In the genomic region with DNA sequence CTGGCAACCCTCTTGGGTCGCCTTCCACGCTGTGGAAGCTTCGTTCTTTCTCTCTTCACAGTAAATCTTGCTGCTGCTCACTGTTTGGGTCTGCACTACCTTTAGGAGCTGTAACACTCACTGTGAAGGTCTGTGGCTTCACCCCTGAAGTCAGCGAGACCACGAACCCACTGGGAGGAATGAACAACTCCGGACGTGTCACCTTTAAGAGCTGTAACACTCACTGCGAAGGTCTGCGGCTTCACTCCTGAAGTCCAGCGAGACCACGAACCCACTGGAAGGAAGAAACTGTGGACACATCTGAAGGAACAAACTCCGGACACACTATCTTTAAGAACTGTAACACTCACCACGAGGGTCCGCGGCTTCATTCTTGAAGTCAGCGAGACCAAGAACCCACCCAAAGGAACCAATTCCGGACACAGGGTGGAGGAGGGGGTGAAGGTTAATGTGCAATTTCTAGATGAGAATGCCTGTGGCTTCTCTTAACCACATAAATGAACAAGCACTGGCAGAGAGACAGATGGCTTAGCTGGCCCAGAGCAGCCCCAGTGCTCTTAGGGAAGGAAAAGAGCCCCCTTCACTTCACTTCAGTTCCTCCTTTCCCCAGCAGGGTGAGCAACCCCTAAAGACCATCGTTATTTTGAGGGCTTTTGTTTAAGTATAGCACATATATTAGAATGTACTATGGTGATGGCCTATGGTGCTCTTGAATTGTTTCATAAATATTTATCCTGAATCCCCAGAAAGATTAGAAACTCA, we compare ENCODE assay signal across 13 cellular contexts.
DNase-seq lines count a peak whose midpoint lies in the region; ATAC-seq and TF ChIP-seq lines count a peak whose summit lies in the region.
"Had no signal": no experiment of that assay in that cellular context is flagged by ENCODE, and none has a peak within 500 bp of the region (broad histone marks: within the 10 kb centered on the region; RNA-seq: fewer than 3 reads in every experiment).

No MANE protein-coding gene starts in this region.

- no peaks in the 10 kb centered on the region for H3K9me3 ChIP-seq in IMR-90 (ENCODE audit: control insufficient read depth, insufficient read depth, low read length)
- H3K9me3 ChIP-seq in T-helper 17 cell (ENCODE audit: control insufficient read depth, low read length, poor library complexity, severe bottlenecking) = no peaks in the 10 kb centered on the region
- H3K9me3 ChIP-seq: psoas muscle, uterus had no signal

- no peak overlapping the region for H2AK9ac ChIP-seq in IMR-90 (replicated peaks; ENCODE audit: low read depth, low read length, poor library complexity)

- no peak overlapping the region for H3K27ac Mint-ChIP-seq in activated naive CD8-positive, alpha-beta T cell treated with anti-CD3 and anti-CD28 coated beads, Interleukin-2, amount 50 U/mL, for 24 hours
- H3K27ac Mint-ChIP-seq in mesothelial cell of epicardium (peak overlapping the region; percentile 10), T-helper 17 cell (no peak overlapping the region)
- H3K27ac Mint-ChIP-seq in activated T-helper 17 cell treated with anti-CD3 and anti-CD28 coated beads, Interleukin-2, amount 50 U/mL, for 72 hours = no peak overlapping the region

- DNase-seq in EL (peak; percentile 2), IMR-90 (peak; percentile 33), mesothelial cell of epicardium (ENCODE audit: low spot score in 2 of 2, unreplicated experiment in 2 of 2) (no peak), foreskin fibroblast (no peak), T-helper 17 cell (no peak)
- DNase-seq in activated naive CD8-positive, alpha-beta T cell treated with anti-CD3 and anti-CD28 coated beads, Interleukin-2, amount 50 U/mL, for 24 hours = peak; percentile 2
- DNase-seq in activated effector memory CD4-positive, alpha-beta T cell treated with anti-CD3 and anti-CD28 coated beads, Interleukin-2, amount 50 U/mL, for 16 hours = no peak
- DNase-seq: activated CD4-positive, CD25-positive, alpha-beta regulatory T cell treated with anti-CD3 and anti-CD28 coated beads, Interleukin-2, amount 50 U/mL, for 72 hours; amniotic stem cell; psoas muscle; uterus had no signal

- no TSS peak for BruUV-seq in IMR-90 (replicated peaks; lab: Mats Ljungman, UMichigan)

- H2BK15ac ChIP-seq in IMR-90 (ENCODE audit: low read depth, low read length) = no peak overlapping the region

- 90% methylated on average over 4 of the region's 18 CpGs; no CpG with 5 or more reads in 1 of the 2 experiments for WGBS in IMR-90 (ENCODE audit: extremely low coverage in 2 of 2, insufficient read length in 1 of 2), 2 experiments

- no peaks in the 10 kb centered on the region for H3K36me3 ChIP-seq in IMR-90 (ENCODE audit: control insufficient read depth, insufficient read depth, low read length)
- H3K36me3 ChIP-seq: uterus had no signal

- no peaks in the 10 kb centered on the region for H3K9me1 ChIP-seq in IMR-90 (ENCODE audit: insufficient read depth, low read length)

- H3K4me3 ChIP-seq in IMR-90 (ENCODE audit: insufficient read depth, low read depth, low read length) (no peak overlapping the region), foreskin fibroblast (ENCODE audit: low read depth in 1 of 2, low read length in 2 of 2) (no peak overlapping the region)
- H3K4me3 ChIP-seq: psoas muscle, uterus had no signal

- H3K36me3 Mint-ChIP-seq in activated naive CD8-positive, alpha-beta T cell treated with anti-CD3 and anti-CD28 coated beads, Interleukin-2, amount 50 U/mL, for 24 hours (ENCODE audit: low read depth) = no peaks in the 10 kb centered on the region
- H3K36me3 Mint-ChIP-seq in mesothelial cell of epicardium (no peaks in the 10 kb centered on the region), T-helper 17 cell (ENCODE audit: low read depth) (no peaks in the 10 kb centered on the region)
- H3K36me3 Mint-ChIP-seq in activated T-helper 17 cell treated with anti-CD3 and anti-CD28 coated beads, Interleukin-2, amount 50 U/mL, for 72 hours (ENCODE audit: low read depth) = no peaks in the 10 kb centered on the region

- POLR2A ChIA-PET in IMR-90 (lab: Charles Lee; ENCODE audit: unreplicated experiment) = no interaction called here

- no peak overlapping the region for H3K23ac ChIP-seq in IMR-90 (ENCODE audit: low read depth, low read length)

- peaks cover 4% of the 10 kb centered on the region for H3K27me3 ChIP-seq in IMR-90 (ENCODE audit: control insufficient read depth, insufficient read depth, low read length)
- H3K27me3 ChIP-seq: uterus had no signal

- peaks cover 3% of the 10 kb centered on the region for H3K4me1 ChIP-seq in IMR-90 (ENCODE audit: control insufficient read depth, insufficient read depth, low read length)
- H3K4me1 ChIP-seq: psoas muscle, uterus had no signal

- no peak overlapping the region for H3K4me3 Mint-ChIP-seq in activated naive CD8-positive, alpha-beta T cell treated with anti-CD3 and anti-CD28 coated beads, Interleukin-2, amount 50 U/mL, for 24 hours
- H3K4me3 Mint-ChIP-seq in mesothelial cell of epicardium (no peak overlapping the region), T-helper 17 cell (no peak overlapping the region)
- H3K4me3 Mint-ChIP-seq in activated T-helper 17 cell treated with anti-CD3 and anti-CD28 coated beads, Interleukin-2, amount 50 U/mL, for 72 hours = no peak overlapping the region

- no peak overlapping the region for H3K4ac ChIP-seq in IMR-90 (ENCODE audit: low read depth, low read length)

- TF ChIP-seq CTCF in IMR-90 (conservative IDR thresholded peaks at IDR 0.05; ENCODE audit: low read depth, low read length) = 0 out of 2 replicates have a peak, but pooled peaks have one; percentile 20
- peak; percentile 54 for TF ChIP-seq CTCF in mesothelial cell of epicardium (IDR thresholded peaks at IDR 0.05; ENCODE audit: unreplicated experiment)
- TF ChIP-seq CTCF in foreskin fibroblast (IDR thresholded peaks at IDR 0.05; ENCODE audit: low read depth, low read length) = no peak

- H4K8ac ChIP-seq in IMR-90 (ENCODE audit: low read depth in 2 of 2, low read length in 2 of 2) = no peak overlapping the region

- no peaks in the 10 kb centered on the region for H3K79me1 ChIP-seq in IMR-90 (ENCODE audit: low read depth in 1 of 2, low read length in 2 of 2)

- no peak overlapping the region for H3K14ac ChIP-seq in IMR-90 (replicated peaks; ENCODE audit: low read depth, low read length)

- H3K9me3 Mint-ChIP-seq in activated naive CD8-positive, alpha-beta T cell treated with anti-CD3 and anti-CD28 coated beads, Interleukin-2, amount 50 U/mL, for 24 hours = no peaks in the 10 kb centered on the region
- no peaks in the 10 kb centered on the region for H3K9me3 Mint-ChIP-seq in mesothelial cell of epicardium
- no peaks in the 10 kb centered on the region for H3K9me3 Mint-ChIP-seq in activated T-helper 17 cell treated with anti-CD3 and anti-CD28 coated beads, Interleukin-2, amount 50 U/mL, for 72 hours

- H4K5ac ChIP-seq in IMR-90 (ENCODE audit: low read depth, low read length) = no peak overlapping the region

- H3K4me1 Mint-ChIP-seq in activated naive CD8-positive, alpha-beta T cell treated with anti-CD3 and anti-CD28 coated beads, Interleukin-2, amount 50 U/mL, for 24 hours = no peaks in the 10 kb centered on the region
- H3K4me1 Mint-ChIP-seq in mesothelial cell of epicardium = peaks cover 75% of the 10 kb centered on the region
- H3K4me1 Mint-ChIP-seq in activated T-helper 17 cell treated with anti-CD3 and anti-CD28 coated beads, Interleukin-2, amount 50 U/mL, for 72 hours = no peaks in the 10 kb centered on the region
- H3K4me1 Mint-ChIP-seq in T-helper 17 cell = no peaks in the 10 kb centered on the region

- H4K91ac ChIP-seq in IMR-90 (ENCODE audit: insufficient read depth, low read depth, low read length) = no peak overlapping the region

- no peak overlapping the region for H2BK20ac ChIP-seq in IMR-90 (ENCODE audit: low read depth, low read length)

- no peaks in the 10 kb centered on the region for H4K20me1 ChIP-seq in IMR-90 (ENCODE audit: insufficient read depth, low read length)

- no peak overlapping the region for H3K4me2 ChIP-seq in IMR-90 (ENCODE audit: low read depth, low read length)

- CTCF ChIA-PET in IMR-90 (lab: Yijun Ruan, JAX) = interaction anchor here (0.5 to 0.6 kb wide), 2 partner anchors 29 to 317 kb away, joined by 3 to 6 read pairs; no protein-coding TSS in a partner anchor

- no peak for TF ChIP-seq RAD21 in IMR-90 (IDR thresholded peaks at IDR 0.05; ENCODE audit: low read length)

- no peak for TF ChIP-seq POLR2A in IMR-90 (IDR thresholded peaks at IDR 0.05; ENCODE audit: low read depth, low read length)

- no peak overlapping the region for H2AK5ac ChIP-seq in IMR-90 (ENCODE audit: low read depth, low read length)

- dilution Hi-C loops in IMR-90 (cut with HindIII; ENCODE audit: low sequenced_read_pairs, unreplicated experiment) = no loop called here

- in situ Hi-C loops in IMR-90 (cut with MboI; ENCODE audit: low sequenced_read_pairs) = no loop called here

- H3K18ac ChIP-seq in IMR-90 (ENCODE audit: low read depth, low read length) = no peak overlapping the region

- peaks cover 10% of the 10 kb centered on the region for H3K27me3 Mint-ChIP-seq in activated naive CD8-positive, alpha-beta T cell treated with anti-CD3 and anti-CD28 coated beads, Interleukin-2, amount 50 U/mL, for 24 hours
- H3K27me3 Mint-ChIP-seq in mesothelial cell of epicardium (ENCODE audit: low read depth) = no peaks in the 10 kb centered on the region
- peaks cover 3% of the 10 kb centered on the region for H3K27me3 Mint-ChIP-seq in activated T-helper 17 cell treated with anti-CD3 and anti-CD28 coated beads, Interleukin-2, amount 50 U/mL, for 72 hours
- no peaks in the 10 kb centered on the region for H3K27me3 Mint-ChIP-seq in T-helper 17 cell

- no peak overlapping the region for H2BK5ac ChIP-seq in IMR-90 (ENCODE audit: low read depth, low read length, poor library complexity, severe bottlenecking)

- no peak overlapping the region for H3K56ac ChIP-seq in IMR-90 (ENCODE audit: extremely low read depth, insufficient read depth, low read length)

- no peak overlapping the region for H3K9ac ChIP-seq in IMR-90 (ENCODE audit: low read depth, low read length)

- intact Hi-C loops in IMR-90 (cut with micrococcal nuclease) = no loop called here

- ATAC-seq in IMR-90 (ENCODE audit: low read depth) (peak; percentile 17; the same call in 1 of the 2 replicates), T-helper 17 cell (no peak)
- ATAC-seq in activated naive CD8-positive, alpha-beta T cell treated with anti-CD3 and anti-CD28 coated beads, Interleukin-2, amount 50 U/mL, for 24 hours = peak; percentile 68
- ATAC-seq in activated T-helper 17 cell treated with anti-CD3 and anti-CD28 coated beads, Interleukin-2, amount 50 U/mL, for 72 hours (replicated peaks) = no peak
- ATAC-seq: Panc1, psoas muscle had no signal

- no peak overlapping the region for H2AFZ ChIP-seq in IMR-90 (replicated peaks; ENCODE audit: low read length, poor library complexity)

- H2BK120ac ChIP-seq in IMR-90 (ENCODE audit: low read depth, low read length) = no peak overlapping the region

- no peak overlapping the region for H3K27ac ChIP-seq in IMR-90 (ENCODE audit: insufficient read depth, low read length)
- H3K27ac ChIP-seq: psoas muscle, uterus had no signal

TF ChIP-seq in IMR-90, 13 proteins besides CTCF, POLR2A, EP300 and RAD21 (continues in another document):
- TF ChIP-seq BHLHE40 (IDR thresholded peaks at IDR 0.05; ENCODE audit: low read depth, low read length) = no peak
- no peak for TF ChIP-seq MAZ (IDR thresholded peaks at IDR 0.05; ENCODE audit: borderline replicate concordance, low read depth, low read length)
- TF ChIP-seq RFX5 (IDR thresholded peaks at IDR 0.05; ENCODE audit: low read depth, low read length) = no peak
- TF ChIP-seq SMC3 (IDR thresholded peaks at IDR 0.05; ENCODE audit: low read depth, low read length) = no peak

Comparison
In these comparisons a context has a peak if more than half of its experiments do, and no peak if none do; other contexts are left out.
1. DNase-seq: peak in EL (single experiment), IMR-90 (single experiment) and activated naive CD8-positive, alpha-beta T cell treated with anti-CD3 and anti-CD28 coated beads, Interleukin-2, amount 50 U/mL, for 24 hours (single experiment); none in mesothelial cell of epicardium (0 of 2), foreskin fibroblast (0 of 2), T-helper 17 cell (0 of 3) and activated effector memory CD4-positive, alpha-beta T cell treated with anti-CD3 and anti-CD28 coated beads, Interleukin-2, amount 50 U/mL, for 16 hours (single experiment).
2. ATAC-seq: peak in IMR-90 (single experiment) and activated naive CD8-positive, alpha-beta T cell treated with anti-CD3 and anti-CD28 coated beads, Interleukin-2, amount 50 U/mL, for 24 hours (single experiment); none in activated T-helper 17 cell treated with anti-CD3 and anti-CD28 coated beads, Interleukin-2, amount 50 U/mL, for 72 hours (single experiment) and T-helper 17 cell (single experiment).